In genomic region chr22:20582171-20582511, GRCh38 we compare ENCODE assay signal across 1 cellular context.
TF ChIP-seq lines count a peak whose summit lies in the region.

No MANE protein-coding gene starts in this region.

TF ChIP-seq in K562, 482 proteins besides CTCF, POLR2A, EP300 and RAD21 (continued from another document):
- no peak for TF ChIP-seq ZNF592 (IDR thresholded peaks at IDR 0.05)
TF ChIP-seq in K562: peak in this region for 12.
